In the genomic region with DNA sequence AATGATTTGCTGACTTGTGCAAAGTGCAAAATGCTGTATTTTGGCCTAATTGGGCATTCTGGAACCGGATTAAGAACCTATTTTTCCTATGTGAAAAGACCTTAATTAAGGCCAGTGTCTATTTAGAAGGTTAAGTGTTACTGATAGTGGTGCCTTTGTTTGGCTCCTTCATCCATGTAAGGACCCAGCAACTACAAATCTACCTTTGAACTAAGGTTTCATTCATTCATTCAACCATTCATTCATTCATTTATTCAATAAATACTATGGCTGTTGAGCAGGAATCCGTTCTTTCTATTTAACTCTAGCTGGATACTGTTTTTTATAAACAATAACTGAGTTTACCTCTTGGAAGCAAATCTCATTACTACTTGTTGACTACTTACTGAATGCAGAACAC, we compare ENCODE assay signal across 2 cellular contexts.
TF ChIP-seq lines count a peak whose summit lies in the region.

No MANE protein-coding gene starts in this region.

TF ChIP-seq in HepG2, 621 proteins besides CTCF, POLR2A, EP300 and RAD21:
- TF ChIP-seq ZNF24 (IDR thresholded peaks at IDR 0.05), result peak; percentile 54; the same call in 1 of the 2 replicates
- TF ChIP-seq GATAD1 (CRISPR knock-in tag; IDR thresholded peaks at IDR 0.05), result no peak
- TF ChIP-seq ZNF713 (CRISPR knock-in tag; IDR thresholded peaks at IDR 0.05), result no peak
- no peak for TF ChIP-seq CREB1 (IDR thresholded peaks at IDR 0.05)
- 0 out of 2 replicates have a peak, but pooled peaks have one; percentile 7 for TF ChIP-seq CREB1 (CRISPR knock-in tag; IDR thresholded peaks at IDR 0.05)
- TF ChIP-seq, protein P1, sequence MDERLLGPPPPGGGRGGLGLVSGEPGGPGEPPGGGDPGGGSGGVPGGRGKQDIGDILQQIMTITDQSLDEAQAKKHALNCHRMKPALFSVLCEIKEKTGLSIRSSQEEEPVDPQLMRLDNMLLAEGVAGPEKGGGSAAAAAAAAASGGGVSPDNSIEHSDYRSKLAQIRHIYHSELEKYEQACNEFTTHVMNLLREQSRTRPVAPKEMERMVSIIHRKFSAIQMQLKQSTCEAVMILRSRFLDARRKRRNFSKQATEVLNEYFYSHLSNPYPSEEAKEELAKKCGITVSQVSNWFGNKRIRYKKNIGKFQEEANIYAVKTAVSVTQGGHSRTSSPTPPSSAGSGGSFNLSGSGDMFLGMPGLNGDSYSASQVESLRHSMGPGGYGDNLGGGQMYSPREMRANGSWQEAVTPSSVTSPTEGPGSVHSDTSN (CRISPR knock-in tag; IDR thresholded peaks at IDR 0.05), result no peak
- no peak for TF ChIP-seq SIX1 (CRISPR knock-in tag; IDR thresholded peaks at IDR 0.05; ENCODE audit: borderline replicate concordance)
- TF ChIP-seq, protein P2, sequence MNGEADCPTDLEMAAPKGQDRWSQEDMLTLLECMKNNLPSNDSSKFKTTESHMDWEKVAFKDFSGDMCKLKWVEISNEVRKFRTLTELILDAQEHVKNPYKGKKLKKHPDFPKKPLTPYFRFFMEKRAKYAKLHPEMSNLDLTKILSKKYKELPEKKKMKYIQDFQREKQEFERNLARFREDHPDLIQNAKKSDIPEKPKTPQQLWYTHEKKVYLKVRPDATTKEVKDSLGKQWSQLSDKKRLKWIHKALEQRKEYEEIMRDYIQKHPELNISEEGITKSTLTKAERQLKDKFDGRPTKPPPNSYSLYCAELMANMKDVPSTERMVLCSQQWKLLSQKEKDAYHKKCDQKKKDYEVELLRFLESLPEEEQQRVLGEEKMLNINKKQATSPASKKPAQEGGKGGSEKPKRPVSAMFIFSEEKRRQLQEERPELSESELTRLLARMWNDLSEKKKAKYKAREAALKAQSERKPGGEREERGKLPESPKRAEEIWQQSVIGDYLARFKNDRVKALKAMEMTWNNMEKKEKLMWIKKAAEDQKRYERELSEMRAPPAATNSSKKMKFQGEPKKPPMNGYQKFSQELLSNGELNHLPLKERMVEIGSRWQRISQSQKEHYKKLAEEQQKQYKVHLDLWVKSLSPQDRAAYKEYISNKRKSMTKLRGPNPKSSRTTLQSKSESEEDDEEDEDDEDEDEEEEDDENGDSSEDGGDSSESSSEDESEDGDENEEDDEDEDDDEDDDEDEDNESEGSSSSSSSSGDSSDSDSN (CRISPR knock-in tag; IDR thresholded peaks at IDR 0.05), result no peak
- no peak for TF ChIP-seq HOXA3 (CRISPR knock-in tag; IDR thresholded peaks at IDR 0.05)
- no peak for TF ChIP-seq ZNF724P (CRISPR knock-in tag; IDR thresholded peaks at IDR 0.05; ENCODE audit: borderline replicate concordance)
- TF ChIP-seq SMYD3 (CRISPR knock-in tag; IDR thresholded peaks at IDR 0.05), result no peak
- TF ChIP-seq ATF1 (CRISPR knock-in tag; IDR thresholded peaks at IDR 0.05), result no peak
- TF ChIP-seq ZNF326 (CRISPR knock-in tag; IDR thresholded peaks at IDR 0.05; ENCODE audit: borderline replicate concordance), result no peak

TF ChIP-seq in K562, 482 proteins besides CTCF, POLR2A, EP300 and RAD21:
- no peak for TF ChIP-seq POLR3A (IDR thresholded peaks at IDR 0.05; ENCODE audit: borderline replicate concordance, extremely low read depth, insufficient read depth, insufficient read length)
- TF ChIP-seq, protein P3, sequence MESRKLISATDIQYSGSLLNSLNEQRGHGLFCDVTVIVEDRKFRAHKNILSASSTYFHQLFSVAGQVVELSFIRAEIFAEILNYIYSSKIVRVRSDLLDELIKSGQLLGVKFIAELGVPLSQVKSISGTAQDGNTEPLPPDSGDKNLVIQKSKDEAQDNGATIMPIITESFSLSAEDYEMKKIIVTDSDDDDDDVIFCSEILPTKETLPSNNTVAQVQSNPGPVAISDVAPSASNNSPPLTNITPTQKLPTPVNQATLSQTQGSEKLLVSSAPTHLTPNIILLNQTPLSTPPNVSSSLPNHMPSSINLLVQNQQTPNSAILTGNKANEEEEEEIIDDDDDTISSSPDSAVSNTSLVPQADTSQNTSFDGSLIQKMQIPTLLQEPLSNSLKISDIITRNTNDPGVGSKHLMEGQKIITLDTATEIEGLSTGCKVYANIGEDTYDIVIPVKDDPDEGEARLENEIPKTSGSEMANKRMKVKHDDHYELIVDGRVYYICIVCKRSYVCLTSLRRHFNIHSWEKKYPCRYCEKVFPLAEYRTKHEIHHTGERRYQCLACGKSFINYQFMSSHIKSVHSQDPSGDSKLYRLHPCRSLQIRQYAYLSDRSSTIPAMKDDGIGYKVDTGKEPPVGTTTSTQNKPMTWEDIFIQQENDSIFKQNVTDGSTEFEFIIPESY (CRISPR knock-in tag; IDR thresholded peaks at IDR 0.05), result no peak
- TF ChIP-seq ZNF212 (CRISPR knock-in tag; IDR thresholded peaks at IDR 0.05), result no peak
- TF ChIP-seq ZNF24 (IDR thresholded peaks at IDR 0.05), result peak; percentile 83
- no peak for TF ChIP-seq RUNX1 (IDR thresholded peaks at IDR 0.05; ENCODE audit: low read depth)
- TF ChIP-seq, protein P4, sequence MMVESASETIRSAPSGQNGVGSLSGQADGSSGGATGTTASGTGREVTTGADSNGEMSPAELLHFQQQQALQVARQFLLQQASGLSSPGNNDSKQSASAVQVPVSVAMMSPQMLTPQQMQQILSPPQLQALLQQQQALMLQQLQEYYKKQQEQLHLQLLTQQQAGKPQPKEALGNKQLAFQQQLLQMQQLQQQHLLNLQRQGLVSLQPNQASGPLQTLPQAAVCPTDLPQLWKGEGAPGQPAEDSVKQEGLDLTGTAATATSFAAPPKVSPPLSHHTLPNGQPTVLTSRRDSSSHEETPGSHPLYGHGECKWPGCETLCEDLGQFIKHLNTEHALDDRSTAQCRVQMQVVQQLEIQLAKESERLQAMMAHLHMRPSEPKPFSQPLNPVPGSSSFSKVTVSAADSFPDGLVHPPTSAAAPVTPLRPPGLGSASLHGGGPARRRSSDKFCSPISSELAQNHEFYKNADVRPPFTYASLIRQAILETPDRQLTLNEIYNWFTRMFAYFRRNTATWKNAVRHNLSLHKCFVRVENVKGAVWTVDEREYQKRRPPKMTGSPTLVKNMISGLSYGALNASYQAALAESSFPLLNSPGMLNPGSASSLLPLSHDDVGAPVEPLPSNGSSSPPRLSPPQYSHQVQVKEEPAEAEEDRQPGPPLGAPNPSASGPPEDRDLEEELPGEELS (CRISPR knock-in tag; IDR thresholded peaks at IDR 0.05; ENCODE audit: borderline replicate concordance), result no peak
- no peak for TF ChIP-seq SMARCA5 (IDR thresholded peaks at IDR 0.05)
